In the genomic region with DNA sequence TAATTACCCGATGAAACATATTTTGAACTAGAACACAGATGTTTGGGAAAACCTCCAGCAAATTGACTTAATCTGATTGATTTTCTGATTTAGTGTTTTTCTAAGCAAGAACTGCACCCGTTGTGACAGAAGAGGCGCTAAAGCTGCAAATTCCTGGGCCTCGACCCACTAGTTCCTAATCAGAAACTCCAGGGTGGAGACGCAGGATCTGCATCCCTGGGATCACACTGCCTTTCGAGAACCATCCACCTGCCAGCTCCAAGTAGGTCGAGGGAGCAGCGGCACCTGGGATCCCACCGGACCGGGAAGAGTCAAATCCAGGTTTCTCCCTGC, we compare ENCODE assay signal across 8 cellular contexts.
DNase-seq lines count a peak whose midpoint lies in the region; ATAC-seq and TF ChIP-seq lines count a peak whose summit lies in the region.

No MANE protein-coding gene starts in this region.

- H2BK15ac ChIP-seq in mesenchymal stem cell (ENCODE audit: low read depth, poor library complexity, severe bottlenecking) = no peak overlapping the region

- H3K27ac ChIP-seq in breast epithelium (peak overlapping the region; percentile 80 to 89), mesenchymal stem cell (ENCODE audit: low read length, poor library complexity, severe bottlenecking) (no peak overlapping the region), vagina (peak overlapping the region; percentile 76)

- peak overlapping the region; percentile 53 to 74 (median 65) for H3K4me3 ChIP-seq in breast epithelium
- peak overlapping the region; percentile 68 to 83 for H3K4me3 ChIP-seq in mesenchymal stem cell (ENCODE audit: insufficient read depth in 1 of 2, low read depth in 1 of 2, low read length in 2 of 2)
- peak overlapping the region; percentile 56 to 72 for H3K4me3 ChIP-seq in vagina

- TF ChIP-seq CTCF in breast epithelium (IDR thresholded peaks at IDR 0.05) (no peak), vagina (IDR thresholded peaks at IDR 0.05) (no peak)

- no peak overlapping the region for H3K18ac ChIP-seq in mesenchymal stem cell (ENCODE audit: low read depth in 1 of 2, low read length in 2 of 2)

- peak overlapping the region in 1 of 2 experiments; percentile 42 for H2BK12ac ChIP-seq in mesenchymal stem cell (ENCODE audit: low read length in 2 of 2)

- H3K36me3 ChIP-seq in breast epithelium (no peaks in the 10 kb centered on the region), mesenchymal stem cell (ENCODE audit: control insufficient read depth in 1 of 2, insufficient read depth in 2 of 2, low read depth in 1 of 2, low read length in 2 of 2) (no peaks in the 10 kb centered on the region), vagina (no peaks in the 10 kb centered on the region)

- 10% methylated on average over 10 of the region's 10 CpGs for WGBS in mesenchymal stem cell

- no peak overlapping the region for H3K4ac ChIP-seq in mesenchymal stem cell (ENCODE audit: low read depth in 1 of 2, low read length in 2 of 2)

- peak overlapping the region; percentile 98 for H3K4me2 ChIP-seq in mesenchymal stem cell (ENCODE audit: low read length, poor library complexity, severe bottlenecking)

- intact Hi-C loops in breast epithelium (cut with DNase I; ENCODE audit: low total_unique reads) (no loop called here), vagina (cut with DNase I) (no loop called here)

- H4K8ac ChIP-seq in mesenchymal stem cell (ENCODE audit: low read length) = no peak overlapping the region

- peak overlapping the region; percentile 89 for H3K9ac ChIP-seq in mesenchymal stem cell (ENCODE audit: low read length)

- DNase-seq in breast epithelium (ENCODE audit: low spot score in 2 of 2) (no peak), mesenchymal stem cell (no peak), vagina (ENCODE audit: extremely low spot score in 2 of 2) (no peak), SIG-M5 treated with dmso at 0.1 percent for 504 hours (lab: John Stamatoyannopoulos, UW; ENCODE audit: unreplicated experiment) (no peak)
- no peak for DNase-seq in activated CD4-positive, alpha-beta T cell treated with anti-CD3 and anti-CD28 coated beads for 48 hours

- H3K27me3 ChIP-seq in breast epithelium = no peaks in the 10 kb centered on the region
- H3K27me3 ChIP-seq in mesenchymal stem cell (ENCODE audit: control insufficient read depth in 1 of 2, insufficient read depth in 1 of 2, low read length in 2 of 2) = peaks cover 8 to 27% of the 10 kb centered on the region in 2 experiments
- no peaks in the 10 kb centered on the region for H3K27me3 ChIP-seq in vagina

- ATAC-seq in GM18868 (IDR thresholded peaks at IDR 0.05; ENCODE audit: unreplicated experiment) = peak; percentile 9
- ATAC-seq in HG03354 (IDR thresholded peaks at IDR 0.05; ENCODE audit: poor library complexity, severe bottlenecking, unreplicated experiment) = peak; percentile 13
- ATAC-seq in esophagus mucosa = no peak

- TF ChIP-seq POLR2A in breast epithelium (IDR thresholded peaks at IDR 0.05) (no peak), vagina (IDR thresholded peaks at IDR 0.05) (no peak)

- H4K91ac ChIP-seq in mesenchymal stem cell (ENCODE audit: low read length) = no peak overlapping the region

- H3K79me1 ChIP-seq in mesenchymal stem cell (replicated peaks; ENCODE audit: low read length, poor library complexity, severe bottlenecking) = no peaks in the 10 kb centered on the region

- H2AK5ac ChIP-seq in mesenchymal stem cell (ENCODE audit: low read length, severe bottlenecking) = no peak overlapping the region

- H2BK120ac ChIP-seq in mesenchymal stem cell (ENCODE audit: low read depth, low read length) = no peak overlapping the region

- H3K23ac ChIP-seq in mesenchymal stem cell (ENCODE audit: low read length in 2 of 2) = no peak overlapping the region

- H3K4me1 ChIP-seq in breast epithelium = no peaks in the 10 kb centered on the region
- peaks cover 4% of the 10 kb centered on the region for H3K4me1 ChIP-seq in mesenchymal stem cell (ENCODE audit: control insufficient read depth, insufficient read depth, low read depth, low read length)
- peaks cover 7% of the 10 kb centered on the region for H3K4me1 ChIP-seq in vagina

- H2AFZ ChIP-seq in mesenchymal stem cell (ENCODE audit: low read depth, low read length) = peak overlapping the region; percentile 84

- no peak overlapping the region for H2BK5ac ChIP-seq in mesenchymal stem cell (ENCODE audit: low read depth, low read length, poor library complexity, severe bottlenecking)

- H3K9me3 ChIP-seq in breast epithelium (no peaks in the 10 kb centered on the region), mesenchymal stem cell (ENCODE audit: control insufficient read depth, low read length) (no peaks in the 10 kb centered on the region), vagina (no peaks in the 10 kb centered on the region)

- no peak overlapping the region for H3K14ac ChIP-seq in mesenchymal stem cell (ENCODE audit: low read length in 2 of 2)
